Comparison of ENCODE assay signal across 11 cellular contexts in the genomic region with DNA sequence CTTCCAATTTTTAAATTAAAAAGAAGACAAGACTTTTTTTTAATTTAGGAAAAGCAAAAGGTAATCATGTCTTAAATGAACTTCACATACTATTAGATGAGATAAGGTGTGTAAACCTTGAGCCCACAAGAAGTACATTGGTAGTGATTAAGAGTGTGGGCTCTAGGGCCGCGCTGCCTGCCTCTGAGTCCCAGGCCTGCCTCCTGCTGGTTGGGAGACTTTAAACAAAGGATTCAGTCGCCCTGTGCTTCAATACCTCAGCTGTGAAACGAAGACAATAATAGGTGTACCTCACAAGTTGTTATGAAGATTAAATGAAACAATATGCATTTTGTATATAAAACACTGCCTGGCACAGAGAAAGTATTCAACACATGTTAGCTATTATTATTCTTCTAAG.
A peak's percentile ranks its signal among the peaks of the same experiment; 100 is the strongest.
DNase-seq lines count a peak whose midpoint lies in the region; ATAC-seq and TF ChIP-seq lines count a peak whose summit lies in the region.
"Had no signal": no experiment of that assay in that cellular context is flagged by ENCODE, and none has a peak within 500 bp of the region (broad histone marks: within the 10 kb centered on the region; RNA-seq: fewer than 3 reads in every experiment).

No MANE protein-coding gene starts in this region.

- H3K9me3 ChIP-seq in WERI-Rb-1 (ENCODE audit: severe bottlenecking): no peaks in the 10 kb centered on the region
- H3K9me3 ChIP-seq in iPS-20b (ENCODE audit: insufficient read depth, low read depth, low read length): no peaks in the 10 kb centered on the region
- no peaks in the 10 kb centered on the region for H3K9me3 ChIP-seq in tibial artery
- H3K9me3 ChIP-seq: pancreas had no signal

- H3K4me1 ChIP-seq in iPS-20b (ENCODE audit: insufficient read depth, low read length): peaks cover 48% of the 10 kb centered on the region
- peaks cover 0 to 100% (median 60%) of the 10 kb centered on the region in 4 donors for H3K4me1 ChIP-seq in tibial artery
- H3K4me1 ChIP-seq: pancreas had no signal

- TF ChIP-seq CTCF in WERI-Rb-1 (IDR thresholded peaks at IDR 0.05; ENCODE audit: low read depth, low read length) (peak; percentile 43), tibial artery (IDR thresholded peaks at IDR 0.05) (peak in 1 of 2 experiments; percentile 10)

- DNase-seq in DMS53 (lab: John Stamatoyannopoulos, UW) (peak; percentile 2), DMS53 treated with DMSO at 0.1 percent for 48 hours (lab: John Stamatoyannopoulos, UW; ENCODE audit: unreplicated experiment) (no peak), WERI-Rb-1 (no peak), tibial artery (no peak), SW 1271 (lab: John Stamatoyannopoulos, UW) (no peak)
- DNase-seq in stimulated activated CD4-positive, alpha-beta T cell treated with anti-CD3 and anti-CD28 coated beads, Interleukin-4, amount 100 ng/mL, for 1 hour: no peak
- DNase-seq: activated gamma-delta T cell, dorsolateral prefrontal cortex, pancreas had no signal

- H3K27ac ChIP-seq in WERI-Rb-1 (no peak overlapping the region), iPS-20b (ENCODE audit: low read length) (no peak overlapping the region), tibial artery (peak overlapping the region; percentile 86 to 91)
- H3K27ac ChIP-seq: pancreas had no signal

- H3K9ac ChIP-seq in iPS-20b (ENCODE audit: low read depth, low read length): peak overlapping the region; percentile 46; the same call in 1 of the 2 replicates

- H3K36me3 ChIP-seq in WERI-Rb-1 (no peaks in the 10 kb centered on the region), iPS-20b (ENCODE audit: insufficient read depth, low read depth, low read length) (no peaks in the 10 kb centered on the region), tibial artery (no peaks in the 10 kb centered on the region)
- H3K36me3 ChIP-seq: pancreas had no signal

- no peaks in the 10 kb centered on the region for H3K27me3 ChIP-seq in WERI-Rb-1 (ENCODE audit: insufficient read depth, low read depth, severe bottlenecking)
- no peaks in the 10 kb centered on the region for H3K27me3 ChIP-seq in iPS-20b (ENCODE audit: insufficient read depth, low read length)
- H3K27me3 ChIP-seq in tibial artery: no peaks in the 10 kb centered on the region
- H3K27me3 ChIP-seq: dorsolateral prefrontal cortex, pancreas had no signal

- no peak overlapping the region for H3K4me3 ChIP-seq in WERI-Rb-1 (ENCODE audit: low read depth, low read length)
- H3K4me3 ChIP-seq in iPS-20b (ENCODE audit: low read length): 0 out of 2 replicates have a peak overlapping the region, but pooled peaks have one; percentile 34
- H3K4me3 ChIP-seq in tibial artery: no peak overlapping the region
- H3K4me3 ChIP-seq: dorsolateral prefrontal cortex, pancreas had no signal

- intact Hi-C loops in tibial artery (cut with DNase I; ENCODE audit: low total_unique reads): loop anchor here (5.0 to 10.0 kb wide), 4 partner anchors 57 to 245 kb away; a partner anchor contains a TSS

- ATAC-seq in GM21723 (IDR thresholded peaks at IDR 0.05; ENCODE audit: unreplicated experiment): no peak

Comparison
In these comparisons a context has a peak if more than half of its experiments do, and no peak if none do; other contexts are left out.
1. H3K27ac ChIP-seq: peak in tibial artery (2 of 2); none in WERI-Rb-1 (single experiment) and iPS-20b (single experiment).